8 cellular contexts compared by ENCODE assay signal in the genomic region with DNA sequence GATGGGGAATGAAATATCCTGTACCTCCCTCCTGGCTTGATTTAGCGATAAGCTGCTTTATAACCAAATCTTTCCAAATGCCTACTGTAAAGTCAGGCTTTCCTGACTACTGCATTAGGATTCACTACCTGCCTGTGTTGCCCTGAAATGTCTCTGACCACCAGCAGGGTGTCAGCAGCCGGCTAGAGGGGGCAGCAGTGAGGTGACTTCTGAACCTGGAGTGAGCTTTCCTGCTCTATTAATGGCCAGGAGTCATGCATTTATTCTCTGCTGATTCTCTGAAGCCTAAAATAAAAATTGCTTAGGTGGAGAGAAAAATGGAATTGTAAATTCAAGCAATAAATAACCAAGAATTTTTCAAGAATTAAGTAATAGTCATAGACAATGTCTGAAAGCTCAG. TPM values are rescaled to one million over a fixed set of nuclear protein-coding genes. Genes with fewer than 3 reads are reported as not detected.
DNase-seq lines count a peak whose midpoint lies in the region; ATAC-seq and TF ChIP-seq lines count a peak whose summit lies in the region.

No MANE protein-coding gene starts in this region.

- H3K4me3 ChIP-seq in GM12865 (ENCODE audit: low read depth, low read length), result no peak overlapping the region
- no peak overlapping the region for H3K4me3 ChIP-seq in cardiac fibroblast (replicated peaks in 1 of 2; ENCODE audit: low read depth in 2 of 2, low read length in 2 of 2)

- no peak overlapping the region for H3K27ac ChIP-seq in 22Rv1

- peak; percentile 41 for DNase-seq in GM12865 (ENCODE audit: low read depth)
- peak; percentile 80 to 89 for DNase-seq in NCI-H526 (lab: John Stamatoyannopoulos, UW)
- DNase-seq in cardiac fibroblast (ENCODE audit: low read depth in 2 of 2), result peak; percentile 51 to 54
- peak; percentile 49 for DNase-seq in mucosa of gallbladder (ENCODE audit: low spot score)
- DNase-seq in NCI-H446 treated with DMSO at 0.1 percent for 48 hours (lab: John Stamatoyannopoulos, UW), result no peak
- DNase-seq in NCI-H774 (lab: John Stamatoyannopoulos, UW), result no peak

- TF ChIP-seq CTCF in 22Rv1 (IDR thresholded peaks at IDR 0.05) (peak; percentile 73), GM12865 (IDR thresholded peaks at IDR 0.05; ENCODE audit: insufficient read depth, low read depth, low read length, missing control alignments) (peak; percentile 62), cardiac fibroblast (IDR thresholded peaks at IDR 0.05; ENCODE audit: low read depth, low read length) (peak; percentile 86)

- no peak for ATAC-seq in HG03520 (IDR thresholded peaks at IDR 0.05; ENCODE audit: unreplicated experiment)

RNA-seq across cellular contexts. Expression of a gene that starts 2.5 kb away (rescaled TPM):
- 174 TPM for total RNA-seq in mucosa of gallbladder

Comparison
In these comparisons a context has a peak if more than half of its experiments do, and no peak if none do; other contexts are left out.
1. DNase-seq: peak in GM12865 (single experiment), NCI-H526 (2 of 2), cardiac fibroblast (2 of 2) and mucosa of gallbladder (single experiment); none in NCI-H446 treated with DMSO at 0.1 percent for 48 hours (single experiment) and NCI-H774 (single experiment).
2. Peak in every context shown above with its lines, with median percentiles within 50 percentile points of each other: CTCF ChIP-seq.